ENCODE assay signal across 8 cellular contexts in genomic region chr1:183195146-183195571, GRCh38. TPM values are rescaled to one million over a fixed set of nuclear protein-coding genes. Genes with fewer than 3 reads are reported as not detected.
DNase-seq lines count a peak whose midpoint lies in the region; ATAC-seq and TF ChIP-seq lines count a peak whose summit lies in the region.

No MANE protein-coding gene starts in this region.

- intact Hi-C loops in PC-3 (cut with micrococcal nuclease), result no loop called here
- intact Hi-C loops in naive thymus-derived CD4-positive, alpha-beta T cell (cut with micrococcal nuclease), result loop anchor here in 1 of 2 donors (2.0 kb wide), 1 partner anchor 24 kb away; no protein-coding TSS in a partner anchor

- peaks cover 7 to 23% (median 15%) of the 10 kb centered on the region in 7 donors for H3K4me1 Mint-ChIP-seq in naive thymus-derived CD4-positive, alpha-beta T cell

- ATAC-seq in GM18867 (IDR thresholded peaks at IDR 0.05; ENCODE audit: unreplicated experiment) (peak; percentile 46), HG02623 (IDR thresholded peaks at IDR 0.05; ENCODE audit: unreplicated experiment) (peak; percentile 36), PC-3 (peak; percentile 63), omental fat pad (ENCODE audit: low FRiP score) (no peak)
- ATAC-seq in naive thymus-derived CD4-positive, alpha-beta T cell, result peak; percentile 14

- no peak overlapping the region for H3K9ac ChIP-seq in PC-3 (ENCODE audit: low read length)

- H3K9me2 ChIP-seq in PC-3 (replicated peaks; ENCODE audit: low read length), result no peaks in the 10 kb centered on the region

- no peaks in the 10 kb centered on the region for H3K9me3 Mint-ChIP-seq in naive thymus-derived CD4-positive, alpha-beta T cell

- H3K9me3 ChIP-seq in PC-3 (ENCODE audit: low read length), result no peaks in the 10 kb centered on the region
- no peaks in the 10 kb centered on the region for H3K9me3 ChIP-seq in naive thymus-derived CD4-positive, alpha-beta T cell (ENCODE audit: control insufficient read depth in 2 of 3, low read length in 3 of 3)

- CTCF ChIA-PET in PC-3 (lab: Charles Lee), result interaction anchor here (0.6 kb wide), 1 partner anchor 40 kb away, joined by 3 read pairs; no protein-coding TSS in a partner anchor
- CTCF ChIA-PET in naive thymus-derived CD4-positive, alpha-beta T cell (lab: Charles Lee), result no interaction called here

- peak overlapping the region in 5 of 9 donors; percentile 8 to 53 (median 27) for H3K27ac Mint-ChIP-seq in naive thymus-derived CD4-positive, alpha-beta T cell

- no peak overlapping the region for H3K4me3 ChIP-seq in PC-3 (ENCODE audit: low read length)
- no peak overlapping the region for H3K4me3 ChIP-seq in naive thymus-derived CD4-positive, alpha-beta T cell (ENCODE audit: low read length)

- H3F3A ChIP-seq in PC-3 (ENCODE audit: low read length, unreplicated experiment), result peaks cover 5% of the 10 kb centered on the region

- H3K36me3 ChIP-seq in PC-3 (ENCODE audit: low read depth, low read length), result peaks cover 3% of the 10 kb centered on the region; the same call in 1 of the 2 replicates
- no peaks in the 10 kb centered on the region for H3K36me3 ChIP-seq in naive thymus-derived CD4-positive, alpha-beta T cell (ENCODE audit: control insufficient read depth in 2 of 3, insufficient read depth in 3 of 3, low read length in 3 of 3)

- H3K36me3 Mint-ChIP-seq in naive thymus-derived CD4-positive, alpha-beta T cell, result peaks cover 0 to 7% (median 0%) of the 10 kb centered on the region in 5 donors

- H3K27me3 Mint-ChIP-seq in naive thymus-derived CD4-positive, alpha-beta T cell, result peaks cover 0 to 33% (median 9%) of the 10 kb centered on the region in 5 donors

- H3K27ac ChIP-seq in PC-3 (ENCODE audit: low read length), result peak overlapping the region; percentile 36
- H3K27ac ChIP-seq in naive thymus-derived CD4-positive, alpha-beta T cell (ENCODE audit: low read depth, low read length), result no peak overlapping the region

- no TSS peak for BruUV-seq in PC-3 (replicated peaks; lab: Mats Ljungman, UMichigan)

- no peaks in the 10 kb centered on the region for H4K20me1 ChIP-seq in PC-3 (ENCODE audit: low read length)

- H3K27me3 ChIP-seq in PC-3 (ENCODE audit: low read length), result no peaks in the 10 kb centered on the region
- no peaks in the 10 kb centered on the region for H3K27me3 ChIP-seq in naive thymus-derived CD4-positive, alpha-beta T cell (ENCODE audit: control insufficient read depth in 2 of 2, insufficient read depth in 2 of 2, low read length in 2 of 2)

- H3K4me2 ChIP-seq in PC-3 (ENCODE audit: low read length), result peak overlapping the region; percentile 13; the same call in 1 of the 2 replicates

- DNase-seq in PC-3 (peak; percentile 38), anterior cingulate cortex (lab: John Stamatoyannopoulos, UW) (no peak), omental fat pad (ENCODE audit: low spot score) (no peak), NCI-H2171 (lab: John Stamatoyannopoulos, UW) (no peak), activated gamma-delta T cell (lab: John Stamatoyannopoulos, UW) (no peak)
- no peak for DNase-seq in naive thymus-derived CD4-positive, alpha-beta T cell

- peaks cover 17% of the 10 kb centered on the region for H3K4me1 ChIP-seq in PC-3 (ENCODE audit: insufficient read depth, low read length)
- peaks cover 0 to 12% of the 10 kb centered on the region in 2 donors for H3K4me1 ChIP-seq in naive thymus-derived CD4-positive, alpha-beta T cell (ENCODE audit: control insufficient read depth in 2 of 2, insufficient read depth in 2 of 2, low read length in 2 of 2)

- peak overlapping the region; percentile 5 to 78 (median 49) for H3K4me3 Mint-ChIP-seq in naive thymus-derived CD4-positive, alpha-beta T cell

- H3K79me2 ChIP-seq in PC-3 (ENCODE audit: low read length), result peaks cover 67% of the 10 kb centered on the region

- no peak overlapping the region for H2AFZ ChIP-seq in PC-3 (ENCODE audit: low read length)

- POLR2A ChIA-PET in PC-3 (lab: Charles Lee; ENCODE audit: unreplicated experiment), result no interaction called here
- POLR2A ChIA-PET in naive thymus-derived CD4-positive, alpha-beta T cell (lab: Charles Lee), result no interaction called here

- TF ChIP-seq CTCF in PC-3 (conservative IDR thresholded peaks at IDR 0.05; ENCODE audit: low read depth, low read length), result no peak
- no peak for TF ChIP-seq CTCF in omental fat pad (IDR thresholded peaks at IDR 0.05)

RNA-seq across cellular contexts. Expression of gene LAMC2, which starts 9.1 kb away (rescaled TPM):
- total RNA-seq in PC-3 (2014; rRNA removed) (105 and 127 TPM in 2 replicates), omental fat pad (10 to 100 TPM in 2 of 4 donors, 1 to 10 TPM in 2; 2.6 to 23.3 (median 7.3) TPM)
- under 1 TPM in 1 of 5 experiments, not detected in 4; 0.51 TPM for total RNA-seq in naive thymus-derived CD4-positive, alpha-beta T cell
- not detected for polyA plus RNA-seq in naive thymus-derived CD4-positive, alpha-beta T cell
